ENCODE assay signal across 17 cellular contexts in genomic region chr19:23392706-23393105, GRCh38. TPM values are rescaled to one million over a fixed set of nuclear protein-coding genes. Genes with fewer than 3 reads are reported as not detected.
DNase-seq lines count a peak whose midpoint lies in the region; ATAC-seq and TF ChIP-seq lines count a peak whose summit lies in the region.
"Had no signal": no experiment of that assay in that cellular context is flagged by ENCODE, and none has a peak within 500 bp of the region (broad histone marks: within the 10 kb centered on the region; RNA-seq: fewer than 3 reads in every experiment).

No MANE protein-coding gene starts in this region.

- TF ChIP-seq POLR2A in vagina (IDR thresholded peaks at IDR 0.05): no peak

- intact Hi-C loops in CD4-positive, alpha-beta memory T cell (cut with micrococcal nuclease): loop anchor here (10.0 kb wide), 1 partner anchor 522 kb away; the partner anchor contains the start of gene ZNF726
- intact Hi-C loops in posterior vena cava (cut with DNase I): no loop called here
- intact Hi-C loops in vagina (cut with DNase I): no loop called here

- peaks cover 29 to 47% of the 10 kb centered on the region in 2 donors for H3K36me3 Mint-ChIP-seq in CD4-positive, alpha-beta memory T cell
- H3K36me3 Mint-ChIP-seq in HFFc6 (ENCODE audit: low read depth) (peaks cover 65% of the 10 kb centered on the region), naive B cell (peaks cover 8 to 17% of the 10 kb centered on the region in 2 donors)
- peaks cover 27% of the 10 kb centered on the region for H3K36me3 Mint-ChIP-seq in central memory CD8-positive, alpha-beta T cell (ENCODE audit: insufficient read depth)

- DNase-seq in CD4-positive, alpha-beta memory T cell: no peak
- DNase-seq in HFFc6: peak; percentile 9
- no peak for DNase-seq in central memory CD8-positive, alpha-beta T cell (ENCODE audit: low spot score in 2 of 2)
- no peak for DNase-seq in naive B cell
- DNase-seq in ACHN: no peak
- DNase-seq in GM03348 (ENCODE audit: low spot score): no peak
- DNase-seq in posterior vena cava (ENCODE audit: low spot score): no peak
- no peak for DNase-seq in vagina (ENCODE audit: extremely low spot score in 2 of 2)
- DNase-seq: activated CD4-positive, alpha-beta T cell treated with anti-CD3 and anti-CD28 coated beads, Interleukin-2, amount 50 U/mL, for 1 hour; foreskin melanocyte; NCI-H2081; stimulated activated CD4-positive, alpha-beta T cell treated with anti-CD3 and anti-CD28 coated beads, Interleukin-1b, Interleukin-23, amount 100 ng/mL, for 48 hours; T-helper 9 cell; tibial artery had no signal

- H3K4me3 ChIP-seq in CD4-positive, alpha-beta memory T cell (ENCODE audit: low read length in 2 of 2): no peak overlapping the region
- H3K4me3 ChIP-seq in vagina: no peak overlapping the region
- H3K4me3 ChIP-seq: tibial artery had no signal

- H3K27me3 ChIP-seq in CD4-positive, alpha-beta memory T cell (ENCODE audit: insufficient read depth, low read length): no peaks in the 10 kb centered on the region
- no peaks in the 10 kb centered on the region for H3K27me3 ChIP-seq in vagina
- H3K27me3 ChIP-seq: tibial artery had no signal

- in situ Hi-C loops in ACHN (cut with HindIII; ENCODE audit: low pct_ligation_motif_present, low pct_unique_long_range_greater_than_20kb, low sequenced_read_pairs): no loop called here

- peaks cover 0 to 19% (median 8%) of the 10 kb centered on the region in 8 donors for H3K9me3 Mint-ChIP-seq in CD4-positive, alpha-beta memory T cell
- peaks cover 35% of the 10 kb centered on the region for H3K9me3 Mint-ChIP-seq in HFFc6
- H3K9me3 Mint-ChIP-seq in central memory CD8-positive, alpha-beta T cell: no peaks in the 10 kb centered on the region
- peaks cover 0 to 6% (median 0%) of the 10 kb centered on the region in 7 donors for H3K9me3 Mint-ChIP-seq in naive B cell
- H3K9me3 Mint-ChIP-seq: activated T-helper 17 cell treated with anti-CD3 and anti-CD28 coated beads, Interleukin-2, amount 50 U/mL, for 72 hours had no signal

- no peaks in the 10 kb centered on the region for H3K27me3 Mint-ChIP-seq in CD4-positive, alpha-beta memory T cell
- H3K27me3 Mint-ChIP-seq in HFFc6 (ENCODE audit: insufficient read depth): no peaks in the 10 kb centered on the region; the same call in 1 of the 2 replicates
- H3K27me3 Mint-ChIP-seq in central memory CD8-positive, alpha-beta T cell: no peaks in the 10 kb centered on the region
- no peaks in the 10 kb centered on the region for H3K27me3 Mint-ChIP-seq in naive B cell
- H3K27me3 Mint-ChIP-seq: activated T-helper 17 cell treated with anti-CD3 and anti-CD28 coated beads, Interleukin-2, amount 50 U/mL, for 72 hours had no signal

- no peaks in the 10 kb centered on the region for H3K36me3 ChIP-seq in CD4-positive, alpha-beta memory T cell (ENCODE audit: insufficient read depth, low read length)
- peaks cover 0 to 7% of the 10 kb centered on the region in 2 donors for H3K36me3 ChIP-seq in vagina

- H3K27ac ChIP-seq in CD4-positive, alpha-beta memory T cell (ENCODE audit: low read depth, low read length): no peak overlapping the region
- H3K27ac ChIP-seq in vagina: no peak overlapping the region
- H3K27ac ChIP-seq: C4-2B, RWPE1, tibial artery had no signal

- ATAC-seq in central memory CD8-positive, alpha-beta T cell (replicated peaks; ENCODE audit: extremely low read depth, poor library complexity, severe bottlenecking): no peak
- no peak for ATAC-seq in naive B cell (ENCODE audit: low read depth in 2 of 2)
- ATAC-seq: activated T-helper 17 cell treated with anti-CD3 and anti-CD28 coated beads, Interleukin-2, amount 50 U/mL, for 72 hours had no signal

- CTCF ChIA-PET in CD4-positive, alpha-beta memory T cell (lab: Charles Lee; ENCODE audit: partially characterized antibody): no interaction called here

- H3K4me3 Mint-ChIP-seq in CD4-positive, alpha-beta memory T cell: peak overlapping the region in 6 of 8 donors; percentile 18 to 60 (median 46)
- H3K4me3 Mint-ChIP-seq in HFFc6: peak overlapping the region; percentile 56; the same call in 1 of the 2 replicates
- no peak overlapping the region for H3K4me3 Mint-ChIP-seq in central memory CD8-positive, alpha-beta T cell
- peak overlapping the region in 6 of 8 donors; percentile 5 to 100 (median 42) for H3K4me3 Mint-ChIP-seq in naive B cell

- peak overlapping the region in 4 of 7 donors; percentile 22 to 99 (median 32) for H3K27ac Mint-ChIP-seq in CD4-positive, alpha-beta memory T cell
- H3K27ac Mint-ChIP-seq in HFFc6: peak overlapping the region; percentile 100
- H3K27ac Mint-ChIP-seq in central memory CD8-positive, alpha-beta T cell (ENCODE audit: low read depth): peak overlapping the region; percentile 98
- peak overlapping the region in 3 of 6 donors; percentile 20 to 97 (median 92) for H3K27ac Mint-ChIP-seq in naive B cell

- peaks cover 43% of the 10 kb centered on the region for H3K4me1 ChIP-seq in CD4-positive, alpha-beta memory T cell (ENCODE audit: insufficient read depth, low read length)
- peaks cover 63% of the 10 kb centered on the region for H3K4me1 ChIP-seq in vagina

- POLR2A ChIA-PET in CD4-positive, alpha-beta memory T cell (lab: Charles Lee; ENCODE audit: partially characterized antibody): interaction anchor here (4.3 kb wide), 1 partner anchor 119 kb away, joined by 44 read pairs; no protein-coding TSS in a partner anchor

- TF ChIP-seq CTCF in HFFc6 (IDR thresholded peaks at IDR 0.05) (peak; percentile 20), vagina (IDR thresholded peaks at IDR 0.05) (no peak)

- H3K4me1 Mint-ChIP-seq in CD4-positive, alpha-beta memory T cell: peaks cover 34 to 68% (median 45%) of the 10 kb centered on the region in 4 donors
- H3K4me1 Mint-ChIP-seq in HFFc6 (ENCODE audit: low read depth) (peaks cover 38% of the 10 kb centered on the region), naive B cell (peaks cover 23 to 77% (median 46%) of the 10 kb centered on the region in 3 donors)
- peaks cover 38% of the 10 kb centered on the region for H3K4me1 Mint-ChIP-seq in central memory CD8-positive, alpha-beta T cell

- H3K9me3 ChIP-seq in CD4-positive, alpha-beta memory T cell (ENCODE audit: control insufficient read depth in 1 of 2, low read length in 2 of 2): no peaks in the 10 kb centered on the region
- H3K9me3 ChIP-seq in vagina: no peaks in the 10 kb centered on the region
- H3K9me3 ChIP-seq: tibial artery had no signal

RNA-seq across cellular contexts. Expression of gene ZNF91, which starts 2.6 kb away (rescaled TPM):
- 100 to 1,000 TPM; 111 to 113 TPM for total RNA-seq in CD4-positive, alpha-beta memory T cell
- polyA plus RNA-seq in CD4-positive, alpha-beta memory T cell: 10 to 100 TPM in 1 of 2 donors, 1 to 10 TPM in 1; 8.9 to 47.0 TPM
- total RNA-seq in HFFc6 (2021; fragmentation: NEBNext Ultra II Directional; extraction: Animal tissue kit (Norgen Biotek cat#: 25700)): 10 to 100 TPM; 19.5 to 27.4 (median 22.1) TPM
- polyA plus RNA-seq in naive B cell (ENCODE audit: low read depth in 6 of 6): 10 to 100 TPM; 17.6 to 48.5 (median 40.6) TPM
- 10 to 100 TPM; 43.0 to 48.0 TPM for total RNA-seq in posterior vena cava
- total RNA-seq in vagina: 81.0 TPM
